In genomic region chr2:134647607-134648256, GRCh38 we compare ENCODE assay signal across 23 cellular contexts.
"Had no signal": no experiment of that assay in that cellular context is flagged by ENCODE, and none has a peak within 500 bp of the region (broad histone marks: within the 10 kb centered on the region; RNA-seq: fewer than 3 reads in every experiment).

No MANE protein-coding gene starts in this region.

- H3K36me3 ChIP-seq: brain microvascular endothelial cell, esophagus muscularis mucosa, prostate gland, tibial nerve had no signal

- H3K9me3 ChIP-seq: esophagus muscularis mucosa, prostate gland, tibial nerve had no signal

- H3K4me1 ChIP-seq: esophagus muscularis mucosa, prostate gland, tibial nerve had no signal

- H3K4me3 ChIP-seq: esophagus muscularis mucosa, prostate gland, tibial nerve had no signal

- H3K27ac ChIP-seq: brain microvascular endothelial cell, esophagus muscularis mucosa, prostate gland, tibial nerve had no signal

- H3K27me3 ChIP-seq: brain microvascular endothelial cell, tibial nerve had no signal

- DNase-seq: activated CD4-positive, alpha-beta T cell treated with anti-CD3 and anti-CD28 coated beads, Interleukin-2, amount 50 U/mL, for 1 hour; activated CD8-positive, alpha-beta memory T cell treated with anti-CD3 and anti-CD28 coated beads, Interleukin-2, amount 50 U/mL, for 4 hours; activated effector memory CD4-positive, alpha-beta T cell treated with Interleukin-2 at 50 U/mL for 16 hours; activated naive CD4-positive, alpha-beta T cell treated with anti-CD3 and anti-CD28 coated beads, Interleukin-2, amount 10 ng/mL, durations not matched to agents 7 days and 5 days; activated naive CD8-positive, alpha-beta T cell treated with anti-CD3 and anti-CD28 coated beads, Interleukin-2, amount 50 U/mL, for 24 hours; activated T-cell treated with anti-CD3 and anti-CD28 coated beads, Interleukin-2, amount 50 U/mL, for 48 hours; anterior cingulate cortex; brain microvascular endothelial cell; cortex of kidney; effector CD4-positive, alpha-beta T cell; hippocampal formation; islet precursor cell; midbrain; nucleus accumbens; right cardiac atrium; small intestine; stimulated activated CD4-positive, alpha-beta T cell treated with anti-CD3 and anti-CD28 coated beads, Interleukin-15, amount 100 ng/mL, for 24 hours; stimulated activated CD4-positive, alpha-beta T cell treated with anti-CD3 and anti-CD28 coated beads, Interleukin-2, amount 100 ng/mL, for 48 hours; T-cell; T-helper 9 cell had no signal

- ATAC-seq: activated naive CD8-positive, alpha-beta T cell treated with anti-CD3 and anti-CD28 coated beads, Interleukin-2, amount 50 U/mL, for 24 hours; right cardiac atrium; T-cell had no signal
